ENCODE assay signal across 1 cellular context in genomic region chr13:63551731-63552130, GRCh38.
TF ChIP-seq lines count a peak whose summit lies in the region.

No MANE protein-coding gene starts in this region.

TF ChIP-seq in GM23338, 12 proteins besides CTCF, POLR2A, EP300 and RAD21 (continued from another document):
- no peak for TF ChIP-seq ZNF462 (CRISPR knock-in tag; IDR thresholded peaks at IDR 0.05)
- no peak for TF ChIP-seq STAT1 (IDR thresholded peaks at IDR 0.05; ENCODE audit: unreplicated experiment)
